1 cellular context compared by ENCODE assay signal in the genomic region with DNA sequence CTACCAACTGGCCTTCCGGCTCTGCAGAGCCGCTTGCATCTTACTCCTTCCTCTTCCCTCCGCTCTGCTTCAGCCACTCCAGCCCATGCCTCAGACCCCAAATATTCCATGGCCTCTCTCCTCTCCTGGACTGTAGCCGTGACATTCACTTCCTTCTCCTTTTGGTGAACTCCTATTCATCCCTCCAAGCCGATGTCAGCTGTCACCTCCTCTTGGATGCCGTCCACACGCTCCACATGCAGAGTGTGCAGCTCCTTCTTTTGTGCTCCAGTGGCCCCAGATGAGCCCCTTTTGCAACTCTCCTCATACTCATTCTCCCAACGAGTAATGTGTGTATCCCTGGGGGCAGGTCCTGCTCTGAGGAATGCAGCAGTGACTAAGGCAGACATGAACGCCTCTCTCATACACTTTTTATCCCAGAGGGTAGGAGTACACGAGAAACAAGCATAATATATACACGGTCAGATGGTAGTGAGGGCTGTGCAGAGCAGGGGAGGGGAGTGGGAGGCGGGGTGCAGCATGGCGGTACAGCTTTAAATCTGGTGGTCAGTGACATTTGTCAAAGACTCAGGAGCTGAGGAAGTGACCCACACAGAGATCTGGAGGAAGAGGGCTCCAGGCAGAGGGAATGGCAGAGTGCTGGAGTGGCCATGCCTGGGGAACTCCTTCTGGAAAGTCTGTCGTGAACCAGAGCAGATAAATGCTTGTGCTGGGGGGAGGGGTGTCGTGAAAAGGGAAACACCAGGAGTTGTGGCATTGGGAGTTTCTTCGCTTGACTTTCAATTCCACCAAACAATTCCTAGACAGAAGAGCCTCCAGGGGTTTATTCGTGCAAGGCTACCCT.
TF ChIP-seq lines count a peak whose summit lies in the region.

No MANE protein-coding gene starts in this region.

TF ChIP-seq in SK-N-SH, 30 proteins besides CTCF, POLR2A, EP300 and RAD21 (continued from another document):
- TF ChIP-seq IRF3 (IDR thresholded peaks at IDR 0.05; ENCODE audit: low read depth, low read length) (no peak), TCF12 (IDR thresholded peaks at IDR 0.05) (no peak), EZH2phosphoT487 (IDR thresholded peaks at IDR 0.05; ENCODE audit: borderline replicate concordance, low read depth) (no peak), FOXJ3 (CRISPR knock-in tag; IDR thresholded peaks at IDR 0.05) (no peak), USF1 (IDR thresholded peaks at IDR 0.05; ENCODE audit: borderline replicate concordance, low read depth) (no peak), FOSL2 (IDR thresholded peaks at IDR 0.05; ENCODE audit: borderline replicate concordance, low read depth) (no peak), NFIC (IDR thresholded peaks at IDR 0.05; ENCODE audit: borderline replicate concordance) (no peak), GABPA (IDR thresholded peaks at IDR 0.05; ENCODE audit: low read depth) (no peak)
- TF ChIP-seq, protein P1, sequence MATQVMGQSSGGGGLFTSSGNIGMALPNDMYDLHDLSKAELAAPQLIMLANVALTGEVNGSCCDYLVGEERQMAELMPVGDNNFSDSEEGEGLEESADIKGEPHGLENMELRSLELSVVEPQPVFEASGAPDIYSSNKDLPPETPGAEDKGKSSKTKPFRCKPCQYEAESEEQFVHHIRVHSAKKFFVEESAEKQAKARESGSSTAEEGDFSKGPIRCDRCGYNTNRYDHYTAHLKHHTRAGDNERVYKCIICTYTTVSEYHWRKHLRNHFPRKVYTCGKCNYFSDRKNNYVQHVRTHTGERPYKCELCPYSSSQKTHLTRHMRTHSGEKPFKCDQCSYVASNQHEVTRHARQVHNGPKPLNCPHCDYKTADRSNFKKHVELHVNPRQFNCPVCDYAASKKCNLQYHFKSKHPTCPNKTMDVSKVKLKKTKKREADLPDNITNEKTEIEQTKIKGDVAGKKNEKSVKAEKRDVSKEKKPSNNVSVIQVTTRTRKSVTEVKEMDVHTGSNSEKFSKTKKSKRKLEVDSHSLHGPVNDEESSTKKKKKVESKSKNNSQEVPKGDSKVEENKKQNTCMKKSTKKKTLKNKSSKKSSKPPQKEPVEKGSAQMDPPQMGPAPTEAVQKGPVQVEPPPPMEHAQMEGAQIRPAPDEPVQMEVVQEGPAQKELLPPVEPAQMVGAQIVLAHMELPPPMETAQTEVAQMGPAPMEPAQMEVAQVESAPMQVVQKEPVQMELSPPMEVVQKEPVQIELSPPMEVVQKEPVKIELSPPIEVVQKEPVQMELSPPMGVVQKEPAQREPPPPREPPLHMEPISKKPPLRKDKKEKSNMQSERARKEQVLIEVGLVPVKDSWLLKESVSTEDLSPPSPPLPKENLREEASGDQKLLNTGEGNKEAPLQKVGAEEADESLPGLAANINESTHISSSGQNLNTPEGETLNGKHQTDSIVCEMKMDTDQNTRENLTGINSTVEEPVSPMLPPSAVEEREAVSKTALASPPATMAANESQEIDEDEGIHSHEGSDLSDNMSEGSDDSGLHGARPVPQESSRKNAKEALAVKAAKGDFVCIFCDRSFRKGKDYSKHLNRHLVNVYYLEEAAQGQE (IDR thresholded peaks at IDR 0.05; ENCODE audit: low read depth, low read length) = no peak
- TF ChIP-seq, protein P2, sequence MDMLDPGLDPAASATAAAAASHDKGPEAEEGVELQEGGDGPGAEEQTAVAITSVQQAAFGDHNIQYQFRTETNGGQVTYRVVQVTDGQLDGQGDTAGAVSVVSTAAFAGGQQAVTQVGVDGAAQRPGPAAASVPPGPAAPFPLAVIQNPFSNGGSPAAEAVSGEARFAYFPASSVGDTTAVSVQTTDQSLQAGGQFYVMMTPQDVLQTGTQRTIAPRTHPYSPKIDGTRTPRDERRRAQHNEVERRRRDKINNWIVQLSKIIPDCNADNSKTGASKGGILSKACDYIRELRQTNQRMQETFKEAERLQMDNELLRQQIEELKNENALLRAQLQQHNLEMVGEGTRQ (IDR thresholded peaks at IDR 0.05; ENCODE audit: borderline replicate concordance, low read depth, low read length) = no peak
- TF ChIP-seq, protein P3, sequence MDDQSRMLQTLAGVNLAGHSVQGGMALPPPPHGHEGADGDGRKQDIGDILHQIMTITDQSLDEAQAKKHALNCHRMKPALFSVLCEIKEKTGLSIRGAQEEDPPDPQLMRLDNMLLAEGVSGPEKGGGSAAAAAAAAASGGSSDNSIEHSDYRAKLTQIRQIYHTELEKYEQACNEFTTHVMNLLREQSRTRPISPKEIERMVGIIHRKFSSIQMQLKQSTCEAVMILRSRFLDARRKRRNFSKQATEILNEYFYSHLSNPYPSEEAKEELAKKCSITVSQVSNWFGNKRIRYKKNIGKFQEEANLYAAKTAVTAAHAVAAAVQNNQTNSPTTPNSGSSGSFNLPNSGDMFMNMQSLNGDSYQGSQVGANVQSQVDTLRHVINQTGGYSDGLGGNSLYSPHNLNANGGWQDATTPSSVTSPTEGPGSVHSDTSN (IDR thresholded peaks at IDR 0.05) = no peak
